In the genomic region with DNA sequence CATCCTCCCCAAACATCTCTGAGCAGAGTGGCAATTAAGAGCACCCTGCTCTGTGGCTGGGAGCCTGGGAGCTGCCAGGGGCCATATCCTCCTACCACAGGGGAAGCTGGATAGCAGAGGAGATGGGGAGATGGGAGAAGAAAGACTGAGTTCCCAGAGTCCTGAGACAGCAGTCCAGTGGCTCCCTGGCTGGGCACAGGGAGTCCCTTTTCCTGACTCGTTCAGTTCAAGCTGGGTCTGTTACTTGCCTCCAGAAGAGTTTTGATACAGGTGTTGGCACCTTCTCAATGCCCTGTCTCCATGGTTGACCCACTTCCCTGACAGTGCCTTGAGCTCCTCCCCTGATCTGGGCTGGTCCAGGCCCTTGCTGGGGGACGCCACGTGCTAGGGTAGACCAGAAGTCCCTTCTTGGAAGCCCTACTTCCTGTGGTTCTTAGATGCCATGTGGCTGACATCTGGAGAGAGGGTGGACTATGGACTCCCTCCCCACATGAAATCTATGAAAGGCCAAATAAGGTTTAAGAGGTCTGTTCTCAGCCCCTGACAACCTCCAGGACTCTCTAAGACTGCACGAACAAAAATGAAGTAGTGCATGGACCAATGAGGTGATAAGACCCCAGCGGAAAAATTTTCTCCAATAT, we compare ENCODE assay signal across 12 cellular contexts.
A peak's percentile ranks its signal among the peaks of the same experiment; 100 is the strongest.
DNase-seq lines count a peak whose midpoint lies in the region; ATAC-seq and TF ChIP-seq lines count a peak whose summit lies in the region.
"Had no signal": no experiment of that assay in that cellular context is flagged by ENCODE, and none has a peak within 500 bp of the region (broad histone marks: within the 10 kb centered on the region; RNA-seq: fewer than 3 reads in every experiment).

No MANE protein-coding gene starts in this region.

- no peaks in the 10 kb centered on the region for H3K27me3 Mint-ChIP-seq in activated CD4-positive, alpha-beta T cell treated with anti-CD3 and anti-CD28 coated beads for 36 hours
- H3K27me3 Mint-ChIP-seq in endothelial cell (ENCODE audit: unreplicated experiment) = peaks cover 3% of the 10 kb centered on the region

- H3K9me3 ChIP-seq in adipocyte (ENCODE audit: control insufficient read depth, low read length) (peaks cover under 1% of the 10 kb centered on the region), lung (ENCODE audit: control insufficient read depth in 2 of 2, insufficient read depth in 1 of 2, low read length in 1 of 2) (no peaks in the 10 kb centered on the region), stomach smooth muscle (ENCODE audit: control insufficient read depth in 2 of 2, low read length in 2 of 2) (no peaks in the 10 kb centered on the region)

- H3K4me3 ChIP-seq in adipocyte (ENCODE audit: low read length) = peak overlapping the region; percentile 78
- H3K4me3 ChIP-seq in lung = no peak overlapping the region
- H3K4me3 ChIP-seq in stomach smooth muscle (ENCODE audit: low read length in 2 of 2) = no peak overlapping the region

- peaks cover 37% of the 10 kb centered on the region for H3K36me3 Mint-ChIP-seq in activated CD4-positive, alpha-beta T cell treated with anti-CD3 and anti-CD28 coated beads for 36 hours (ENCODE audit: low read depth)
- H3K36me3 Mint-ChIP-seq in endothelial cell (ENCODE audit: low read depth, unreplicated experiment) = no peaks in the 10 kb centered on the region

- CTCF ChIA-PET in activated CD4-positive, alpha-beta T cell treated with anti-CD3 and anti-CD28 coated beads for 36 hours (lab: Charles Lee) = no interaction called here

- ATAC-seq in activated CD4-positive, alpha-beta T cell treated with anti-CD3 and anti-CD28 coated beads for 36 hours = no peak
- ATAC-seq in lung (ENCODE audit: insufficient read depth, low FRiP score) = no peak
- no peak for ATAC-seq in HG03095 (IDR thresholded peaks at IDR 0.05; ENCODE audit: unreplicated experiment)
- ATAC-seq in HG03025 (IDR thresholded peaks at IDR 0.05; ENCODE audit: low FRiP score, unreplicated experiment) = no peak

- H3K27me3 ChIP-seq in adipocyte (replicated peaks; ENCODE audit: control insufficient read depth, insufficient read depth, low read length) (no peaks in the 10 kb centered on the region), lung (ENCODE audit: control insufficient read depth, insufficient read depth) (no peaks in the 10 kb centered on the region), stomach smooth muscle (ENCODE audit: control insufficient read depth in 1 of 2, insufficient read depth in 2 of 2, low read length in 2 of 2) (no peaks in the 10 kb centered on the region)

- H3K36me3 ChIP-seq in adipocyte (ENCODE audit: control insufficient read depth, insufficient read depth, low read length, severe bottlenecking) (no peaks in the 10 kb centered on the region), lung (ENCODE audit: control insufficient read depth in 2 of 2, insufficient read depth in 2 of 2, low read length in 2 of 2) (no peaks in the 10 kb centered on the region), stomach smooth muscle (ENCODE audit: control insufficient read depth in 2 of 2, insufficient read depth in 2 of 2, low read length in 2 of 2) (no peaks in the 10 kb centered on the region)

- peak overlapping the region; percentile 65 for H3K4me3 Mint-ChIP-seq in activated CD4-positive, alpha-beta T cell treated with anti-CD3 and anti-CD28 coated beads for 36 hours
- no peak overlapping the region for H3K4me3 Mint-ChIP-seq in endothelial cell (ENCODE audit: unreplicated experiment)

- no peak for DNase-seq in activated CD4-positive, alpha-beta T cell treated with anti-CD3 and anti-CD28 coated beads for 36 hours
- no peak for DNase-seq in activated CD4-positive, alpha-beta T cell treated with anti-CD3 and anti-CD28 coated beads, Interleukin-2, amount 50 U/mL, for 4 hours
- DNase-seq in adipocyte (ENCODE audit: low read depth) = no peak
- peak; percentile 25 for DNase-seq in lung (ENCODE audit: low spot score)
- no peak for DNase-seq in endothelial cell (ENCODE audit: low spot score)
- DNase-seq: 8988T, activated gamma-delta T cell treated with Interleukin-2 at 50 U/mL for 16 hours, DMS153, NCI-H345 had no signal

- POLR2A ChIA-PET in activated CD4-positive, alpha-beta T cell treated with anti-CD3 and anti-CD28 coated beads for 36 hours (lab: Charles Lee) = interaction anchor here (0.9 to 6.5 kb wide), 5 partner anchors 8 to 224 kb away, joined by 3 to 69 read pairs (median 5); no protein-coding TSS in a partner anchor

- H3K9ac ChIP-seq in adipocyte (ENCODE audit: low read length) (peak overlapping the region; percentile 2), stomach smooth muscle (ENCODE audit: low read length in 2 of 2) (no peak overlapping the region)

- peaks cover 61% of the 10 kb centered on the region for H3K4me1 ChIP-seq in adipocyte (ENCODE audit: control insufficient read depth, insufficient read depth, low read length)
- H3K4me1 ChIP-seq in lung (ENCODE audit: control insufficient read depth in 2 of 2, insufficient read depth in 2 of 2, low read length in 2 of 2) = peaks cover 9 to 24% of the 10 kb centered on the region in 2 donors
- H3K4me1 ChIP-seq in stomach smooth muscle (ENCODE audit: control insufficient read depth, insufficient read depth, low read length) = peaks cover 43% of the 10 kb centered on the region

- H3K4me1 Mint-ChIP-seq in activated CD4-positive, alpha-beta T cell treated with anti-CD3 and anti-CD28 coated beads for 36 hours = peaks cover 84% of the 10 kb centered on the region
- peaks cover 14% of the 10 kb centered on the region for H3K4me1 Mint-ChIP-seq in endothelial cell (ENCODE audit: unreplicated experiment)

- H3K27ac Mint-ChIP-seq in activated CD4-positive, alpha-beta T cell treated with anti-CD3 and anti-CD28 coated beads for 36 hours = peak overlapping the region; percentile 94
- no peak overlapping the region for H3K27ac Mint-ChIP-seq in endothelial cell (ENCODE audit: unreplicated experiment)

- TF ChIP-seq CTCF in lung (IDR thresholded peaks at IDR 0.05; ENCODE audit: control extremely low read depth, extremely low read depth) (no peak), endothelial cell (IDR thresholded peaks at IDR 0.05; ENCODE audit: unreplicated experiment) (no peak)

- intact Hi-C loops in activated CD4-positive, alpha-beta T cell treated with anti-CD3 and anti-CD28 coated beads for 36 hours (cut with DNase I, micrococcal nuclease) = loop anchor here (10.0 kb wide), 2 partner anchors 281 to 1771 kb away; no protein-coding TSS in a partner anchor

- H3K27ac ChIP-seq in lung (ENCODE audit: low read depth in 1 of 2, low read length in 1 of 2) = peak overlapping the region in 1 of 2 donors; percentile 7
- peak overlapping the region; percentile 18 for H3K27ac ChIP-seq in stomach smooth muscle (ENCODE audit: low read length)

- peaks cover 4% of the 10 kb centered on the region for H3K9me3 Mint-ChIP-seq in activated CD4-positive, alpha-beta T cell treated with anti-CD3 and anti-CD28 coated beads for 36 hours (ENCODE audit: low read depth)
- no peaks in the 10 kb centered on the region for H3K9me3 Mint-ChIP-seq in endothelial cell (ENCODE audit: unreplicated experiment)

- 83 to 91% methylated on average over 5 of the region's 5 CpGs for WGBS in lung, 2 donors
